1 cellular context compared by ENCODE assay signal in genomic region chr6:92124126-92124525, GRCh38.
TF ChIP-seq lines count a peak whose summit lies in the region.

No MANE protein-coding gene starts in this region.

TF ChIP-seq in GM12878, 131 proteins besides CTCF, POLR2A, EP300 and RAD21 (continued from another document):
- TF ChIP-seq ZNF274 (IDR thresholded peaks at IDR 0.05; ENCODE audit: insufficient read depth, insufficient read length) (no peak), SKIL (IDR thresholded peaks at IDR 0.05; ENCODE audit: low read depth, poor library complexity, severe bottlenecking) (no peak)
